17 cellular contexts compared by ENCODE assay signal in genomic region chr4:168679397-168680176, GRCh38.
DNase-seq lines count a peak whose midpoint lies in the region; ATAC-seq and TF ChIP-seq lines count a peak whose summit lies in the region.
"Had no signal": no experiment of that assay in that cellular context is flagged by ENCODE, and none has a peak within 500 bp of the region (broad histone marks: within the 10 kb centered on the region; RNA-seq: fewer than 3 reads in every experiment).

No MANE protein-coding gene starts in this region.

- H3K4me3 ChIP-seq in PC-3 (ENCODE audit: low read length) (no peak overlapping the region), prostate gland (no peak overlapping the region)
- H3K4me3 ChIP-seq: BLaER1, MG63, pancreas had no signal

- H3K9me2 ChIP-seq in PC-3 (replicated peaks; ENCODE audit: low read length): no peaks in the 10 kb centered on the region

- WGBS in H9 (ENCODE audit: extremely low coverage, insufficient read length, low lambda C conversion rate): no CpG with 5 or more reads among the region's 6 CpGs
- WGBS in prostate gland: 70% methylated on average over 6 of the region's 6 CpGs

- H2AFZ ChIP-seq in H9 (ENCODE audit: low read length) (no peak overlapping the region), PC-3 (ENCODE audit: low read length) (no peak overlapping the region)

- H3K4me1 Mint-ChIP-seq in H9: peaks cover 0 to 6% of the 10 kb centered on the region in 2 experiments; a peak in 2 of 4 replicates
- H3K4me1 Mint-ChIP-seq in naive thymus-derived CD8-positive, alpha-beta T cell: no peaks in the 10 kb centered on the region
- H3K4me1 Mint-ChIP-seq: activated CD4-positive, alpha-beta T cell treated with anti-CD3 and anti-CD28 coated beads for 36 hours had no signal

- H3K4ac ChIP-seq in H9 (ENCODE audit: low read depth, low read length): no peak overlapping the region

- peak; percentile 97 for ATAC-seq in PC-3
- ATAC-seq in naive thymus-derived CD8-positive, alpha-beta T cell: no peak
- ATAC-seq: activated CD4-positive, alpha-beta T cell treated with anti-CD3 and anti-CD28 coated beads for 36 hours; pancreas had no signal

- POLR2A ChIA-PET in PC-3 (lab: Charles Lee; ENCODE audit: unreplicated experiment): no interaction called here
- POLR2A ChIA-PET in naive thymus-derived CD8-positive, alpha-beta T cell (lab: Charles Lee): no interaction called here

- H3K36me3 ChIP-seq in PC-3 (ENCODE audit: low read depth, low read length) (peaks cover 11% of the 10 kb centered on the region), prostate gland (no peaks in the 10 kb centered on the region)
- H3K36me3 ChIP-seq: BLaER1, pancreas had no signal

- CTCF ChIA-PET in PC-3 (lab: Charles Lee): interaction anchor here (1.0 kb wide), 1 partner anchor 75 kb away, joined by 5 read pairs; no protein-coding TSS in a partner anchor

- no peak overlapping the region for H4K5ac ChIP-seq in H9 (ENCODE audit: insufficient read length, low read depth, low read length)

- DNase-seq in H9 (no peak), PC-3 (peak; percentile 92), epithelial cell of prostate (ENCODE audit: low read depth, low spot score) (no peak), prostate gland (ENCODE audit: low spot score) (peak; percentile 59), OCI-M1 (lab: John Stamatoyannopoulos, UW) (no peak)
- DNase-seq in naive thymus-derived CD8-positive, alpha-beta T cell: no peak
- no peak for DNase-seq in stimulated activated CD4-positive, alpha-beta T cell treated with anti-CD3 and anti-CD28 coated beads, Interleukin-2, amount 100 ng/mL, for 24 hours
- DNase-seq: activated CD4-positive, alpha-beta T cell treated with anti-CD3 and anti-CD28 coated beads for 36 hours; glutamatergic neuron; GOT3; MG63; NCI-H1694; NCI-H2227 treated with DMSO at 0.1 percent for 48 hours; pancreas had no signal

- no peak overlapping the region for H4K91ac ChIP-seq in H9 (ENCODE audit: insufficient read length, low read depth, low read length)

- no TSS peak for BruUV-seq in PC-3 (replicated peaks; lab: Mats Ljungman, UMichigan)

- no peak overlapping the region for H3K56ac ChIP-seq in H9 (ENCODE audit: insufficient read length, low read depth, low read length)

- no peak overlapping the region for H3T11ph ChIP-seq in H9 (ENCODE audit: low read length)

- no peak overlapping the region for H2BK20ac ChIP-seq in H9 (ENCODE audit: low read depth, low read length, poor library complexity, severe bottlenecking)

- intact Hi-C loops in PC-3 (cut with micrococcal nuclease): no loop called here
- intact Hi-C loops in prostate gland (cut with DNase I): no loop called here

- no peaks in the 10 kb centered on the region for H3K27me3 Mint-ChIP-seq in H9 (ENCODE audit: low read depth)
- peaks cover 0 to 30% (median 14%) of the 10 kb centered on the region in 5 donors for H3K27me3 Mint-ChIP-seq in naive thymus-derived CD8-positive, alpha-beta T cell

- H3K36me3 Mint-ChIP-seq in H9 (ENCODE audit: insufficient read depth in 1 of 3, low read depth in 3 of 3): no peaks in the 10 kb centered on the region
- no peaks in the 10 kb centered on the region for H3K36me3 Mint-ChIP-seq in naive thymus-derived CD8-positive, alpha-beta T cell

- H3K23ac ChIP-seq in H9 (ENCODE audit: insufficient read length, low read depth, low read length): no peak overlapping the region

- no peaks in the 10 kb centered on the region for H3F3A ChIP-seq in PC-3 (ENCODE audit: low read length, unreplicated experiment)

- no peak overlapping the region for H2AK5ac ChIP-seq in H9 (ENCODE audit: insufficient read length, low read length)

- no peak for TF ChIP-seq POLR2A in prostate gland (IDR thresholded peaks at IDR 0.05)

- no peak overlapping the region for H3K4me3 Mint-ChIP-seq in H9
- H3K4me3 Mint-ChIP-seq in naive thymus-derived CD8-positive, alpha-beta T cell: no peak overlapping the region
- H3K4me3 Mint-ChIP-seq: activated CD4-positive, alpha-beta T cell treated with anti-CD3 and anti-CD28 coated beads for 36 hours; stimulated activated naive CD8-positive, alpha-beta T cell treated with anti-CD3 and anti-CD28 coated beads, Interleukin-15, Interleukin-2, amounts not matched to agents 100 ng/mL and 50 ng/mL, for 24 hours; type B pancreatic cell had no signal

- H2BK5ac ChIP-seq in H9 (ENCODE audit: insufficient read length, low read length): no peak overlapping the region

- H4K20me1 ChIP-seq in H9 (ENCODE audit: control insufficient read depth, insufficient read depth, insufficient read length) (no peaks in the 10 kb centered on the region), PC-3 (ENCODE audit: low read length) (no peaks in the 10 kb centered on the region)
- H4K20me1 ChIP-seq: BLaER1 had no signal

- no peak overlapping the region for H3K18ac ChIP-seq in H9 (ENCODE audit: insufficient read length, low read depth, low read length)

- no peaks in the 10 kb centered on the region for H3K4me1 ChIP-seq in H9 (ENCODE audit: insufficient read depth, low read length)
- H3K4me1 ChIP-seq in PC-3 (ENCODE audit: insufficient read depth, low read length): peaks cover 34% of the 10 kb centered on the region
- H3K4me1 ChIP-seq in prostate gland (replicated peaks): peaks cover 2% of the 10 kb centered on the region
- H3K4me1 ChIP-seq: BLaER1, pancreas had no signal

- no peak overlapping the region for H3K4me2 ChIP-seq in H9 (ENCODE audit: insufficient read depth, insufficient read length, low read length)
- H3K4me2 ChIP-seq in PC-3 (ENCODE audit: low read length): peak overlapping the region; percentile 49
- H3K4me2 ChIP-seq: BLaER1 had no signal

- H3K27ac ChIP-seq in H9 (ENCODE audit: insufficient read length, low read depth, low read length): no peak overlapping the region
- peak overlapping the region; percentile 87 for H3K27ac ChIP-seq in PC-3 (ENCODE audit: low read length)
- peak overlapping the region; percentile 29 for H3K27ac ChIP-seq in epithelial cell of prostate
- no peak overlapping the region for H3K27ac ChIP-seq in prostate gland
- H3K27ac ChIP-seq: BLaER1, pancreas had no signal

- no peak for TF ChIP-seq CTCF in H9 (conservative IDR thresholded peaks at IDR 0.05)
- TF ChIP-seq CTCF in PC-3 (conservative IDR thresholded peaks at IDR 0.05; ENCODE audit: low read depth, low read length): no peak
- no peak for TF ChIP-seq CTCF in prostate gland (IDR thresholded peaks at IDR 0.05)

- H3K79me2 ChIP-seq in H9 (ENCODE audit: insufficient read depth, low read length): no peaks in the 10 kb centered on the region
- H3K79me2 ChIP-seq in PC-3 (ENCODE audit: low read length): no peaks in the 10 kb centered on the region

- H2BK15ac ChIP-seq in H9 (ENCODE audit: low read depth, low read length): no peak overlapping the region

- H3K9me3 ChIP-seq in H9 (ENCODE audit: control insufficient read depth, low read depth, low read length) (no peaks in the 10 kb centered on the region), PC-3 (ENCODE audit: low read length) (no peaks in the 10 kb centered on the region), prostate gland (no peaks in the 10 kb centered on the region)
- H3K9me3 ChIP-seq: BLaER1, MG63, pancreas had no signal

- H2BK120ac ChIP-seq in H9 (ENCODE audit: low read depth, low read length, poor library complexity, severe bottlenecking): no peak overlapping the region

- no peak overlapping the region for H2BK12ac ChIP-seq in H9 (ENCODE audit: insufficient read length, low read depth, low read length)

- no peaks in the 10 kb centered on the region for H3K79me1 ChIP-seq in H9 (ENCODE audit: insufficient read depth, low read depth, low read length, poor library complexity, severe bottlenecking)

- H3K9ac ChIP-seq in H9 (ENCODE audit: extremely low read depth, insufficient read length, low read length) (no peak overlapping the region), PC-3 (ENCODE audit: low read length) (no peak overlapping the region; the same call in 1 of the 2 replicates)
- H3K9ac ChIP-seq: BLaER1 had no signal

- H3K23me2 ChIP-seq in H9 (ENCODE audit: insufficient read length, low read depth, low read length, poor library complexity, severe bottlenecking): no peaks in the 10 kb centered on the region

- peak overlapping the region; percentile 53; the same call in 1 of the 2 replicates for H3K14ac ChIP-seq in H9 (ENCODE audit: insufficient read depth, low read length)

- H3K9me3 Mint-ChIP-seq in H9: no peaks in the 10 kb centered on the region
- no peaks in the 10 kb centered on the region for H3K9me3 Mint-ChIP-seq in naive thymus-derived CD8-positive, alpha-beta T cell
- H3K9me3 Mint-ChIP-seq: stimulated activated naive CD8-positive, alpha-beta T cell treated with anti-CD3 and anti-CD28 coated beads, Interleukin-15, Interleukin-2, amounts not matched to agents 100 ng/mL and 50 ng/mL, for 24 hours; type B pancreatic cell had no signal

- H4K8ac ChIP-seq in H9 (replicated peaks; ENCODE audit: insufficient read length, low read depth, low read length): no peak overlapping the region

- no peak overlapping the region for H3K27ac Mint-ChIP-seq in H9
- no peak overlapping the region for H3K27ac Mint-ChIP-seq in naive thymus-derived CD8-positive, alpha-beta T cell
- H3K27ac Mint-ChIP-seq: activated CD4-positive, alpha-beta T cell treated with anti-CD3 and anti-CD28 coated beads for 36 hours; stimulated activated naive CD8-positive, alpha-beta T cell treated with anti-CD3 and anti-CD28 coated beads, Interleukin-15, Interleukin-2, amounts not matched to agents 100 ng/mL and 50 ng/mL, for 24 hours; type B pancreatic cell had no signal

- no peaks in the 10 kb centered on the region for H3K27me3 ChIP-seq in H9 (ENCODE audit: insufficient read depth, low read length)
- no peaks in the 10 kb centered on the region for H3K27me3 ChIP-seq in PC-3 (ENCODE audit: low read length)
- H3K27me3 ChIP-seq in prostate gland (replicated peaks; ENCODE audit: insufficient read depth): no peaks in the 10 kb centered on the region
- H3K27me3 ChIP-seq: BLaER1, MG63, pancreas had no signal

Comparison
In these comparisons a context has a peak if more than half of its experiments do, and no peak if none do; other contexts are left out.
1. DNase-seq: peak in PC-3 (single experiment) and prostate gland (single experiment); none in H9 (single experiment), epithelial cell of prostate (single experiment), naive thymus-derived CD8-positive, alpha-beta T cell (0 of 10), OCI-M1 (single experiment) and stimulated activated CD4-positive, alpha-beta T cell treated with anti-CD3 and anti-CD28 coated beads, Interleukin-2, amount 100 ng/mL, for 24 hours (0 of 2).
2. H3K27ac ChIP-seq: peak in PC-3 (single experiment) and epithelial cell of prostate (single experiment); none in H9 (single experiment) and prostate gland (0 of 2).